17 cellular contexts compared by ENCODE assay signal in genomic region chr2:232339121-232340081, GRCh38. TPM values are rescaled to one million over a fixed set of nuclear protein-coding genes. Genes with fewer than 3 reads are reported as not detected.
DNase-seq lines count a peak whose midpoint lies in the region; ATAC-seq, FAIRE-seq and TF ChIP-seq lines count a peak whose summit lies in the region.
"Had no signal": no experiment of that assay in that cellular context is flagged by ENCODE, and none has a peak within 500 bp of the region (broad histone marks: within the 10 kb centered on the region; RNA-seq: fewer than 3 reads in every experiment).

No MANE protein-coding gene starts in this region.

- H3K4me1 ChIP-seq in A673 (ENCODE audit: insufficient read depth, low read length, poor library complexity, severe bottlenecking) (no peaks in the 10 kb centered on the region), K562 (replicated peaks in 1 of 2; ENCODE audit: control insufficient read depth in 2 of 2, insufficient read depth in 2 of 2, low read length in 2 of 2) (no peaks in the 10 kb centered on the region), left lung (no peaks in the 10 kb centered on the region)

- TF ChIP-seq CTCF in A673 (conservative IDR thresholded peaks at IDR 0.05; ENCODE audit: low read depth, low read length) (0 out of 2 replicates have a peak, but pooled peaks have one; percentile 24), GM12872 (IDR thresholded peaks at IDR 0.05; ENCODE audit: insufficient read depth, low read depth, low read length) (peak; percentile 26; the same call in 1 of the 3 replicates), K562 (IDR thresholded peaks at IDR 0.05 in 2 of 3, conservative IDR thresholded peaks at IDR 0.05 in 1 of 3; ENCODE audit: insufficient read depth in 2 of 3, low read depth in 1 of 3, low read length in 3 of 3) (peak; percentile 27 to 55 (median 37); a peak in 5 of 6 replicates), left lung (IDR thresholded peaks at IDR 0.05) (no peak), natural killer cell (IDR thresholded peaks at IDR 0.05) (no peak)

- H3K36me3 Mint-ChIP-seq in natural killer cell: no peaks in the 10 kb centered on the region

- no peak overlapping the region for H3K4me3 Mint-ChIP-seq in natural killer cell
- H3K4me3 Mint-ChIP-seq: CD4-positive, alpha-beta memory T cell; stimulated activated naive CD8-positive, alpha-beta T cell treated with anti-CD3 and anti-CD28 coated beads, Interleukin-15, Interleukin-2, amounts not matched to agents 100 ng/mL and 50 ng/mL, for 24 hours had no signal

- no peak overlapping the region for H3K27ac ChIP-seq in A673 (ENCODE audit: low read depth, low read length, poor library complexity, severe bottlenecking)
- H3K27ac ChIP-seq in K562 (ENCODE audit: extremely low read depth, low read depth, low read length): no peak overlapping the region
- H3K27ac ChIP-seq in left lung: no peak overlapping the region

- H3K27me3 Mint-ChIP-seq in natural killer cell (ENCODE audit: low read depth in 2 of 2): no peaks in the 10 kb centered on the region
- H3K27me3 Mint-ChIP-seq: CD4-positive, alpha-beta memory T cell; stimulated activated naive CD8-positive, alpha-beta T cell treated with anti-CD3 and anti-CD28 coated beads, Interleukin-15, Interleukin-2, amounts not matched to agents 100 ng/mL and 50 ng/mL, for 24 hours had no signal

- no peaks in the 10 kb centered on the region for H3K9me1 ChIP-seq in K562 (ENCODE audit: control insufficient read depth, insufficient read depth, low read length)

- CTCF ChIA-PET in A673 (lab: Charles Lee): no interaction called here
- CTCF ChIA-PET in K562 (lab: Yijun Ruan, JAX; ENCODE audit: low intra/inter-chr PET ratio): no interaction called here

- no peaks in the 10 kb centered on the region for H3K9me3 Mint-ChIP-seq in natural killer cell
- H3K9me3 Mint-ChIP-seq: stimulated activated naive CD8-positive, alpha-beta T cell treated with anti-CD3 and anti-CD28 coated beads, Interleukin-15, Interleukin-2, amounts not matched to agents 100 ng/mL and 50 ng/mL, for 24 hours had no signal

- H2AFZ ChIP-seq in K562 (ENCODE audit: low read depth, low read length): no peak overlapping the region

- POLR2A ChIA-PET in A673 (lab: Charles Lee; ENCODE audit: low non-redundant PET): no interaction called here
- POLR2A ChIA-PET in K562 (lab: Yijun Ruan, JAX): interaction anchor here (0.6 to 1.1 kb wide), 3 partner anchors 11 to 76 kb away, joined by 3 to 4 read pairs (median 3); no protein-coding TSS in a partner anchor

- intact Hi-C loops in A673 (cut with micrococcal nuclease; ENCODE audit: unreplicated experiment): loop anchor here (5.0 kb wide), 1 partner anchor 103 kb away; no protein-coding TSS in a partner anchor
- intact Hi-C loops in K562 (cut with micrococcal nuclease): no loop called here
- intact Hi-C loops in left lung (cut with DNase I): no loop called here
- intact Hi-C loops in natural killer cell (cut with micrococcal nuclease): no loop called here

- BruUV-seq in A673 (replicated peaks; lab: Mats Ljungman, UMichigan) (no TSS peak), K562 (replicated peaks; lab: Mats Ljungman, UMichigan) (no TSS peak)

- 53% methylated on average over 15 of the region's 23 CpGs for WGBS in K562 (ENCODE audit: insufficient coverage, low coverage, missing lambda C conversion rate)

- no peak overlapping the region for H3K27ac Mint-ChIP-seq in natural killer cell
- H3K27ac Mint-ChIP-seq: stimulated activated naive CD8-positive, alpha-beta T cell treated with anti-CD3 and anti-CD28 coated beads, Interleukin-15, Interleukin-2, amounts not matched to agents 100 ng/mL and 50 ng/mL, for 24 hours had no signal

- no peaks in the 10 kb centered on the region for H3K4me1 Mint-ChIP-seq in natural killer cell

- H3K36me3 ChIP-seq in A673 (ENCODE audit: insufficient read depth, low read length, poor library complexity, severe bottlenecking): no peaks in the 10 kb centered on the region
- no peaks in the 10 kb centered on the region for H3K36me3 ChIP-seq in K562 (ENCODE audit: control insufficient read depth, insufficient read depth, low read length)
- H3K36me3 ChIP-seq in left lung: peaks cover 0 to 22% of the 10 kb centered on the region in 2 donors

- H3K4me2 ChIP-seq in K562 (ENCODE audit: insufficient read depth, low read length): no peak overlapping the region

- TF ChIP-seq RAD21 in K562 (CRISPR knock-in tag; conservative IDR thresholded peaks at IDR 0.05 in 1 of 2, IDR thresholded peaks at IDR 0.05 in 1 of 2): no peak

- no peaks in the 10 kb centered on the region for H3K79me2 ChIP-seq in K562 (ENCODE audit: control insufficient read depth, insufficient read depth, low read length)

- H3K9me3 ChIP-seq in A673 (ENCODE audit: low read depth, low read length, poor library complexity, severe bottlenecking) (no peaks in the 10 kb centered on the region), K562 (replicated peaks; ENCODE audit: control insufficient read depth, insufficient read depth, low read depth, low read length) (no peaks in the 10 kb centered on the region), left lung (no peaks in the 10 kb centered on the region)

- H4K20me1 ChIP-seq in K562 (replicated peaks; ENCODE audit: control insufficient read depth, insufficient read depth, low read length): 0 out of 2 replicates have a peak, but pooled peaks cover 3% of the 10 kb centered on the region

- in situ Hi-C loops in K562 (cut with MboI): no loop called here

- H3K27me3 ChIP-seq in A673 (replicated peaks; ENCODE audit: insufficient read depth, low read depth, low read length, poor library complexity): no peaks in the 10 kb centered on the region
- peaks cover 4 to 5% of the 10 kb centered on the region in 2 experiments; a peak in 3 of 5 replicates for H3K27me3 ChIP-seq in K562 (ENCODE audit: control insufficient read depth in 2 of 2, insufficient read depth in 2 of 2, low read length in 2 of 2)
- no peaks in the 10 kb centered on the region for H3K27me3 ChIP-seq in left lung

- ATAC-seq in K562 (peak; percentile 75), left lung (no peak), natural killer cell (no peak), HG03175 (IDR thresholded peaks at IDR 0.05; ENCODE audit: unreplicated experiment) (no peak)

- no peak for TF ChIP-seq POLR2A in K562 (conservative IDR thresholded peaks at IDR 0.05)

- H3K4me3 ChIP-seq in A673 (ENCODE audit: low read depth, low read length, poor library complexity, severe bottlenecking) (no peak overlapping the region), K562 (no peak overlapping the region), left lung (no peak overlapping the region)

- DNase-seq in A673 (ENCODE audit: low spot score) (no peak), K562 (ENCODE audit: extremely low read depth in 1 of 4, low spot score in 3 of 4) (peak in 1 of 4 experiments; percentile 7), left lung (peak; percentile 26 to 68), superior temporal gyrus (ENCODE audit: extremely low spot score) (no peak), natural killer cell (no peak), kidney tubule cell (ENCODE audit: low spot score) (no peak)
- DNase-seq: CD4-positive, alpha-beta memory T cell; erythroblast; NCI-H2227 treated with DMSO at 0.1 percent for 48 hours; RPMI8226; stimulated activated CD4-positive, alpha-beta T cell treated with anti-CD3 and anti-CD28 coated beads, Interleukin-4, amount 100 ng/mL, for 24 hours; T1000 had no signal

- no peak for FAIRE-seq in K562 (lab: Jason Lieb, UNC)

- TF ChIP-seq EP300 in K562 (IDR thresholded peaks at IDR 0.05; ENCODE audit: low read length): no peak

- H3K9ac ChIP-seq in K562 (ENCODE audit: insufficient read depth in 1 of 2, low read depth in 2 of 2, low read length in 2 of 2): no peak overlapping the region

TF ChIP-seq in K562, 482 proteins besides CTCF, POLR2A, EP300 and RAD21 (continues in another document):
- no peak for TF ChIP-seq ETS1 (conservative IDR thresholded peaks at IDR 0.05; ENCODE audit: control insufficient read depth, low read depth, low read length)

RNA-seq across cellular contexts. Expression of gene ALPP, which starts 39.1 kb away (rescaled TPM):
- total RNA-seq in A673 (2021) (not detected in 2 replicates), K562 (2014; rRNA removed) (not detected in 2 replicates), K562 (2014; rRNA removed; fragmentation: Illumina TruSeq; extraction: Trizol) (not detected in 2 replicates), K562 (2015; rRNA removed; fragmentation: Illumina TruSeq; extraction: Trizol) (not detected in 2 replicates), K562 (2021) (not detected in 2 replicates), left lung (10 to 100 TPM in 1 of 2 donors, 1 to 10 TPM in 1; 3.1 to 14.1 TPM), natural killer cell (under 1 TPM in 1 of 3 donors, not detected in 2; 0.30 TPM)
- not detected in 2 replicates for total RNA-seq in K562 (2011; cell fraction: chromatin; rRNA removed; ENCODE audit: low replicate concordance)
- not detected in 2 replicates for total RNA-seq in K562 (2011; cell fraction: nucleolus; rRNA removed)
- not detected in 2 replicates for total RNA-seq in K562 (2011; cell fraction: nucleoplasm; rRNA removed)
- polyA plus RNA-seq in K562 (2011; rRNA removed) (not detected in 2 replicates), K562 (2014; fragmentation: Illumina TruSeq; extraction: Trizol) (not detected in 2 replicates), K562 (2014; fragmentation: Nextera tagmentation; extraction: Ambion mirVana) (not detected), K562 (2014; rRNA removed) (0.03 TPM in 1 of 2 replicates, not detected in the other)
- not detected in 2 replicates for polyA plus RNA-seq in K562 (2011; cell fraction: cytosol; rRNA removed)
- not detected in 2 replicates for polyA plus RNA-seq in K562 (2011; cell fraction: nucleus; rRNA removed)
- polyA plus RNA-seq in K562 (2012): not detected in 2 replicates
- polyA minus RNA-seq in K562 (2011; rRNA and poly(A)+ RNA removed): not detected in 2 replicates
- polyA minus RNA-seq in K562 (2011; cell fraction: cytosol; rRNA and poly(A)+ RNA removed): not detected in 2 replicates
- not detected in 2 replicates for polyA minus RNA-seq in K562 (2011; cell fraction: nucleus; rRNA and poly(A)+ RNA removed)
- total RNA-seq: CD4-positive, alpha-beta memory T cell; mononuclear cell; pulmonary artery endothelial cell had no signal
- polyA plus RNA-seq: CD4-positive, alpha-beta memory T cell had no signal

Comparison
In these comparisons a context has a peak if more than half of its experiments do, and no peak if none do; other contexts are left out.
1. DNase-seq: peak in left lung (2 of 2); none in A673 (single experiment), superior temporal gyrus (single experiment), natural killer cell (single experiment) and kidney tubule cell (single experiment).
2. CTCF ChIP-seq: peak in A673 (single experiment), GM12872 (single experiment) and K562 (3 of 3); none in left lung (0 of 2) and natural killer cell (single experiment).